8 cellular contexts compared by ENCODE assay signal in the genomic region with DNA sequence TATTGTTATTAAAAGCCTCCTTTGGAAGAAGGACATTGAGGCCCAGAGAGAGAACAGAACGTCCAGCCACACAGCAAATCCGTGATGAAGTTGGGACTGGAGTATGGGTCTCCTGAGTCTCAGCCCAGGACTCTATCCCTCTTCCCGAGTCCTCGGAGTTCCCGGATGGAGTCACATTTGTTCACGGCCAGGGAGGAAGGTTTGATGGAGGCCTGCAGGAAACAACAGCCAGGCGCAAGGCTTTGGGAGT. TPM values are rescaled to one million over a fixed set of nuclear protein-coding genes. Genes with fewer than 3 reads are reported as not detected.
DNase-seq lines count a peak whose midpoint lies in the region; ATAC-seq and TF ChIP-seq lines count a peak whose summit lies in the region.

No MANE protein-coding gene starts in this region.

- POLR2A ChIA-PET in RWPE1 (lab: Yijun Ruan, JAX; ENCODE audit: low non-redundant PET), result interaction anchor here (1.0 kb wide), 1 partner anchor 26 kb away, joined by 5 read pairs; the partner anchor contains the start of gene IQCC

- TF ChIP-seq CTCF in RWPE1 (conservative IDR thresholded peaks at IDR 0.05; ENCODE audit: low read depth) (no peak), fibroblast of mammary gland (conservative IDR thresholded peaks at IDR 0.05; ENCODE audit: control insufficient read depth, insufficient read depth, low read depth, low read length) (no peak), psoas muscle (IDR thresholded peaks at IDR 0.05) (no peak)

- H3K4me3 ChIP-seq in fibroblast of mammary gland (ENCODE audit: control insufficient read depth, low read depth, low read length) (peak overlapping the region; percentile 48), psoas muscle (peak overlapping the region; percentile 81)

- peaks cover 3 to 43% of the 10 kb centered on the region in 2 donors for H3K36me3 ChIP-seq in psoas muscle (ENCODE audit: insufficient read depth in 1 of 2, low read depth in 1 of 2)

- no peaks in the 10 kb centered on the region for H3K27me3 ChIP-seq in psoas muscle (ENCODE audit: insufficient read depth in 3 of 3, low read length in 2 of 3)

- 3 to 6% (median 6%) methylated on average over 7 of the region's 7 CpGs for WGBS in psoas muscle, 3 donors

- ATAC-seq in GM19452 (IDR thresholded peaks at IDR 0.05; ENCODE audit: unreplicated experiment), result peak; percentile 2
- ATAC-seq in psoas muscle, result peak; percentile 2 to 32 (median 24)
- ATAC-seq in HG02610 (IDR thresholded peaks at IDR 0.05; ENCODE audit: unreplicated experiment), result no peak
- no peak for ATAC-seq in HG02938 (IDR thresholded peaks at IDR 0.05; ENCODE audit: unreplicated experiment)

- CTCF ChIA-PET in RWPE1 (lab: Yijun Ruan, JAX), result interaction anchor here (0.6 kb wide), 3 partner anchors 43 to 63 kb away, joined by 3 to 5 read pairs (median 4); no protein-coding TSS in a partner anchor

- no peak for DNase-seq in RWPE1 (ENCODE audit: low spot score)
- no peak for DNase-seq in fibroblast of mammary gland (ENCODE audit: low read depth)
- DNase-seq in psoas muscle, result no peak
- no peak for DNase-seq in glomerular visceral epithelial cell (ENCODE audit: extremely low spot score)
- DNase-seq in G401 (ENCODE audit: low spot score), result no peak

- intact Hi-C loops in psoas muscle (cut with DNase I), result no loop called here

- H3K27ac ChIP-seq in RWPE1 (peak overlapping the region; percentile 98), psoas muscle (peak overlapping the region; percentile 98)

- in situ Hi-C loops in G401 (cut with HindIII; ENCODE audit: low sequenced_read_pairs), result no loop called here

- H3K4me1 ChIP-seq in psoas muscle, result peaks cover 34% of the 10 kb centered on the region

- no peaks in the 10 kb centered on the region for H3K9me3 ChIP-seq in psoas muscle

RNA-seq across cellular contexts. Expression of gene TXLNA, which starts 0.4 kb away (rescaled TPM):
- total RNA-seq in psoas muscle, result 10 to 100 TPM; 12.9 to 21.5 (median 19.7) TPM
- polyA plus RNA-seq in psoas muscle, result 10 to 100 TPM in 2 of 3 donors, 1 to 10 TPM in 1; 8.0 to 15.7 (median 12.6) TPM
- 52.9 and 72.8 TPM in 2 replicates for total RNA-seq in G401 (2014; rRNA removed; shearing (Covaris generic))

RNA-seq across cellular contexts. Expression of gene CCDC28B, which starts 21.3 kb away (rescaled TPM):
- total RNA-seq in psoas muscle, result 10 to 100 TPM; 38.7 to 69.2 (median 51.3) TPM
- polyA plus RNA-seq in psoas muscle, result 10 to 100 TPM; 22.2 to 63.6 (median 44.3) TPM
- total RNA-seq in G401 (2014; rRNA removed; shearing (Covaris generic)), result 24.4 and 30.9 TPM in 2 replicates

RNA-seq across cellular contexts. Expression of gene IQCC, which starts 26.4 kb away (rescaled TPM):
- total RNA-seq in psoas muscle, result 1 to 10 TPM in 1 of 4 donors, under 1 TPM in 3; 0.24 to 1.1 (median 0.59) TPM
- 1 to 10 TPM in 1 of 3 donors, under 1 TPM in 2; 0.46 to 1.2 (median 0.69) TPM for polyA plus RNA-seq in psoas muscle
- total RNA-seq in G401 (2014; rRNA removed; shearing (Covaris generic)), result 3.3 and 4.0 TPM in 2 replicates

RNA-seq across cellular contexts. Expression of gene DCDC2B, which starts 29.8 kb away (rescaled TPM):
- not detected for total RNA-seq in psoas muscle
- under 1 TPM in 1 of 3 donors, not detected in 2; 0.04 TPM for polyA plus RNA-seq in psoas muscle
- not detected in 2 replicates for total RNA-seq in G401 (2014; rRNA removed; shearing (Covaris generic))

RNA-seq across cellular contexts. Expression of gene TMEM234, which starts 43.0 kb away (rescaled TPM):
- total RNA-seq in psoas muscle, result 1 to 10 TPM; 2.6 to 7.7 (median 4.5) TPM
- polyA plus RNA-seq in psoas muscle, result 1 to 10 TPM; 4.6 to 9.8 (median 7.1) TPM
- 11.8 and 17.0 TPM in 2 replicates for total RNA-seq in G401 (2014; rRNA removed; shearing (Covaris generic))

Comparison
In these comparisons a context has a peak if more than half of its experiments do, and no peak if none do; other contexts are left out.
1. ATAC-seq: peak in GM19452 (single experiment) and psoas muscle (4 of 4); none in HG02610 (single experiment) and HG02938 (single experiment).